Comparison of ENCODE assay signal across 8 cellular contexts in genomic region chr1:160204526-160205241, GRCh38. TPM values are rescaled to one million over a fixed set of nuclear protein-coding genes. Genes with fewer than 3 reads are reported as not detected.
DNase-seq lines count a peak whose midpoint lies in the region; ATAC-seq and TF ChIP-seq lines count a peak whose summit lies in the region.

No MANE protein-coding gene starts in this region.

- ATAC-seq in GM19438 (IDR thresholded peaks at IDR 0.05; ENCODE audit: low read depth, unreplicated experiment) (peak; percentile 43), HG03469 (IDR thresholded peaks at IDR 0.05; ENCODE audit: unreplicated experiment) (peak; percentile 51), thoracic aorta (ENCODE audit: insufficient number of reproducible peaks, low FRiP score, low read depth) (no peak)

- H3F3A ChIP-seq in DOHH2 (ENCODE audit: control insufficient read depth, insufficient read depth): peaks cover 10% of the 10 kb centered on the region

- H3K79me2 ChIP-seq in DOHH2 (ENCODE audit: control insufficient read depth, low read length): peaks cover 44% of the 10 kb centered on the region

- peak overlapping the region; percentile 93 for H3K4me2 ChIP-seq in DOHH2 (ENCODE audit: low read length)

- no peaks in the 10 kb centered on the region for H3K9me3 Mint-ChIP-seq in activated T-helper 2 cell treated with anti-CD3 and anti-CD28 coated beads, Interferon-gamma antibody, Interleukin-2, Interleukin-4, amounts not matched to agents 10 μg/mL and 5 μg/mL and 100 μg/mL, durations not matched to agents 14 hours and 24 hours and 36 hours

- H3K4me1 ChIP-seq in DOHH2 (ENCODE audit: control insufficient read depth, low read length) (peaks cover 49% of the 10 kb centered on the region), thoracic aorta (ENCODE audit: control insufficient read depth in 1 of 2, low read depth in 2 of 2) (peaks cover 31 to 48% of the 10 kb centered on the region in 2 donors)

- no peaks in the 10 kb centered on the region for H3K27me3 Mint-ChIP-seq in activated T-helper 2 cell treated with anti-CD3 and anti-CD28 coated beads, Interferon-gamma antibody, Interleukin-2, Interleukin-4, amounts not matched to agents 10 μg/mL and 5 μg/mL and 100 μg/mL, durations not matched to agents 14 hours and 24 hours and 36 hours (ENCODE audit: low read depth)

- H3K9me2 ChIP-seq in DOHH2 (replicated peaks; ENCODE audit: control insufficient read depth, low read length): no peaks in the 10 kb centered on the region

- peak overlapping the region; percentile 100 for H3K27ac ChIP-seq in DOHH2 (ENCODE audit: low read depth, low read length)
- peak overlapping the region; percentile 93 for H3K27ac ChIP-seq in layer of hippocampus (ENCODE audit: low read depth, low read length)
- peak overlapping the region; percentile 90 to 95 for H3K27ac ChIP-seq in thoracic aorta

- H3K27me3 ChIP-seq in DOHH2 (ENCODE audit: control insufficient read depth, low read length) (no peaks in the 10 kb centered on the region), layer of hippocampus (ENCODE audit: control insufficient read depth, insufficient read depth, low read length) (no peaks in the 10 kb centered on the region), thoracic aorta (replicated peaks; ENCODE audit: insufficient read depth) (no peaks in the 10 kb centered on the region)

- TF ChIP-seq CTCF in DOHH2 (IDR thresholded peaks at IDR 0.05; ENCODE audit: low read depth, low read length, poor library complexity, severe bottlenecking) (no peak), thoracic aorta (IDR thresholded peaks at IDR 0.05) (no peak)

- H3K4me3 Mint-ChIP-seq in activated T-helper 2 cell treated with anti-CD3 and anti-CD28 coated beads, Interferon-gamma antibody, Interleukin-2, Interleukin-4, amounts not matched to agents 10 μg/mL and 5 μg/mL and 100 μg/mL, durations not matched to agents 14 hours and 24 hours and 36 hours (ENCODE audit: low read depth): peak overlapping the region; percentile 88

- peaks cover 32% of the 10 kb centered on the region for H3K4me1 Mint-ChIP-seq in activated T-helper 2 cell treated with anti-CD3 and anti-CD28 coated beads, Interferon-gamma antibody, Interleukin-2, Interleukin-4, amounts not matched to agents 10 μg/mL and 5 μg/mL and 100 μg/mL, durations not matched to agents 14 hours and 24 hours and 36 hours (ENCODE audit: low read depth)

- H4K20me1 ChIP-seq in DOHH2 (ENCODE audit: control insufficient read depth, insufficient read depth, low read depth, low read length): no peaks in the 10 kb centered on the region; the same call in 1 of the 2 replicates

- H3K4me3 ChIP-seq in DOHH2 (ENCODE audit: low read length) (peak overlapping the region; percentile 97), thoracic aorta (peak overlapping the region; percentile 94)

- intact Hi-C loops in activated T-helper 2 cell treated with anti-CD3 and anti-CD28 coated beads, Interferon-gamma antibody, Interleukin-2, Interleukin-4, amounts not matched to agents 10 μg/mL and 5 μg/mL and 100 μg/mL, durations not matched to agents 14 hours and 24 hours and 36 hours (cut with micrococcal nuclease): loop anchor here (2.0 kb wide), 1 partner anchor 56 kb away; no protein-coding TSS in a partner anchor

- DNase-seq in activated T-helper 2 cell treated with anti-CD3 and anti-CD28 coated beads, Interferon-gamma antibody, Interleukin-2, Interleukin-4, amounts not matched to agents 10 μg/mL and 5 μg/mL and 100 μg/mL, durations not matched to agents 14 hours and 24 hours and 36 hours (ENCODE audit: low spot score): no peak
- no peak for DNase-seq in thoracic aorta (ENCODE audit: low spot score)
- DNase-seq in NCI-H345 (lab: John Stamatoyannopoulos, UW): no peak
- DNase-seq in NCI-H1436 (lab: John Stamatoyannopoulos, UW): no peak

- H3K9me3 ChIP-seq in DOHH2 (ENCODE audit: control insufficient read depth, insufficient read depth, low read length) (no peaks in the 10 kb centered on the region), thoracic aorta (no peaks in the 10 kb centered on the region)

- H3K27ac Mint-ChIP-seq in activated T-helper 2 cell treated with anti-CD3 and anti-CD28 coated beads, Interferon-gamma antibody, Interleukin-2, Interleukin-4, amounts not matched to agents 10 μg/mL and 5 μg/mL and 100 μg/mL, durations not matched to agents 14 hours and 24 hours and 36 hours: peak overlapping the region; percentile 86

- H3K36me3 ChIP-seq in DOHH2 (ENCODE audit: control insufficient read depth, low read length) (peaks cover 43% of the 10 kb centered on the region), thoracic aorta (no peaks in the 10 kb centered on the region)

- peaks cover 18% of the 10 kb centered on the region for H3K36me3 Mint-ChIP-seq in activated T-helper 2 cell treated with anti-CD3 and anti-CD28 coated beads, Interferon-gamma antibody, Interleukin-2, Interleukin-4, amounts not matched to agents 10 μg/mL and 5 μg/mL and 100 μg/mL, durations not matched to agents 14 hours and 24 hours and 36 hours (ENCODE audit: low read depth)

RNA-seq across cellular contexts. Expression of gene PEA15, which starts 0.5 kb away (rescaled TPM):
- total RNA-seq in activated T-helper 2 cell treated with anti-CD3 and anti-CD28 coated beads, Interferon-gamma antibody, Interleukin-2, Interleukin-4, amounts not matched to agents 10 μg/mL and 5 μg/mL and 100 μg/mL, durations not matched to agents 14 hours and 24 hours and 36 hours: 61.0 and 61.7 TPM in 2 replicates
- total RNA-seq in thoracic aorta: 100 to 1,000 TPM; 131 to 194 TPM

RNA-seq across cellular contexts. Expression of gene CASQ1, which starts 14.3 kb away (rescaled TPM):
- total RNA-seq in activated T-helper 2 cell treated with anti-CD3 and anti-CD28 coated beads, Interferon-gamma antibody, Interleukin-2, Interleukin-4, amounts not matched to agents 10 μg/mL and 5 μg/mL and 100 μg/mL, durations not matched to agents 14 hours and 24 hours and 36 hours: 0.30 and 0.37 TPM in 2 replicates
- total RNA-seq in thoracic aorta: 10 to 100 TPM in 1 of 2 donors, 1 to 10 TPM in 1; 6.0 to 10.7 TPM

RNA-seq across cellular contexts. Expression of gene ATP1A4, which starts 53.3 kb away (rescaled TPM):
- 0.41 and 0.55 TPM in 2 replicates for total RNA-seq in activated T-helper 2 cell treated with anti-CD3 and anti-CD28 coated beads, Interferon-gamma antibody, Interleukin-2, Interleukin-4, amounts not matched to agents 10 μg/mL and 5 μg/mL and 100 μg/mL, durations not matched to agents 14 hours and 24 hours and 36 hours
- 1 to 10 TPM in 1 of 2 donors, under 1 TPM in 1; 0.68 to 1.1 TPM for total RNA-seq in thoracic aorta

RNA-seq across cellular contexts. Expression of gene DCAF8, which starts 57.7 kb away (rescaled TPM):
- total RNA-seq in activated T-helper 2 cell treated with anti-CD3 and anti-CD28 coated beads, Interferon-gamma antibody, Interleukin-2, Interleukin-4, amounts not matched to agents 10 μg/mL and 5 μg/mL and 100 μg/mL, durations not matched to agents 14 hours and 24 hours and 36 hours: 132 and 143 TPM in 2 replicates
- total RNA-seq in thoracic aorta: 100 to 1,000 TPM; 124 to 167 TPM
